1 cellular context compared by ENCODE assay signal in genomic region chr6:5059036-5059896, GRCh38.
TF ChIP-seq lines count a peak whose summit lies in the region.

No MANE protein-coding gene starts in this region.

TF ChIP-seq in HepG2, 621 proteins besides CTCF, POLR2A, EP300 and RAD21 (continued from another document and continues in another):
- TF ChIP-seq ZNF318 (CRISPR knock-in tag; IDR thresholded peaks at IDR 0.05) (no peak), TOE1 (CRISPR knock-in tag; IDR thresholded peaks at IDR 0.05) (peak; percentile 25; the same call in 1 of the 2 replicates), MLX (CRISPR knock-in tag; IDR thresholded peaks at IDR 0.05) (peak; percentile 84), SIX1 (CRISPR knock-in tag; IDR thresholded peaks at IDR 0.05; ENCODE audit: borderline replicate concordance) (peak; percentile 62; the same call in 1 of the 2 replicates), GLMP (CRISPR knock-in tag; IDR thresholded peaks at IDR 0.05; ENCODE audit: borderline replicate concordance) (no peak), ZNF512 (CRISPR knock-in tag; IDR thresholded peaks at IDR 0.05) (no peak), ZNF570 (CRISPR knock-in tag; IDR thresholded peaks at IDR 0.05; ENCODE audit: borderline replicate concordance) (no peak), ELF4 (CRISPR knock-in tag; IDR thresholded peaks at IDR 0.05; ENCODE audit: borderline replicate concordance) (0 out of 2 replicates have a peak, but pooled peaks have one; percentile 17), ZFY (CRISPR knock-in tag; IDR thresholded peaks at IDR 0.05) (peak; percentile 43), ZNF17 (CRISPR knock-in tag; IDR thresholded peaks at IDR 0.05) (no peak), ZNF777 (CRISPR knock-in tag; IDR thresholded peaks at IDR 0.05) (no peak), CREB3 (CRISPR knock-in tag; IDR thresholded peaks at IDR 0.05) (0 out of 2 replicates have a peak, but pooled peaks have one; percentile 56), ZNF597 (CRISPR knock-in tag; IDR thresholded peaks at IDR 0.05) (no peak), ZNF660 (CRISPR knock-in tag; IDR thresholded peaks at IDR 0.05; ENCODE audit: borderline replicate concordance, low read depth) (no peak), CENPT (CRISPR knock-in tag; IDR thresholded peaks at IDR 0.05; ENCODE audit: low read depth) (no peak), ZNF609 (CRISPR knock-in tag; IDR thresholded peaks at IDR 0.05; ENCODE audit: borderline replicate concordance) (peak; percentile 65; the same call in 1 of the 2 replicates), TAF1 (CRISPR knock-in tag; IDR thresholded peaks at IDR 0.05) (no peak), ZZZ3 (CRISPR knock-in tag; IDR thresholded peaks at IDR 0.05; ENCODE audit: borderline replicate concordance) (no peak), PATZ1 (CRISPR knock-in tag; IDR thresholded peaks at IDR 0.05) (peak; percentile 74), STAG1 (CRISPR knock-in tag; IDR thresholded peaks at IDR 0.05) (peak; percentile 45), ZNF468 (CRISPR knock-in tag; IDR thresholded peaks at IDR 0.05) (no peak), MXD4 (CRISPR knock-in tag; IDR thresholded peaks at IDR 0.05) (peak; percentile 36; the same call in 1 of the 2 replicates), AHDC1 (CRISPR knock-in tag; IDR thresholded peaks at IDR 0.05; ENCODE audit: borderline replicate concordance) (peak; percentile 98)
